ENCODE assay signal across 23 cellular contexts in genomic region chr22:45631839-45632238, GRCh38.
"Had no signal": no experiment of that assay in that cellular context is flagged by ENCODE, and none has a peak within 500 bp of the region (broad histone marks: within the 10 kb centered on the region; RNA-seq: fewer than 3 reads in every experiment).

No MANE protein-coding gene starts in this region.

- H3K4me1 Mint-ChIP-seq: activated CD4-positive, alpha-beta T cell treated with anti-CD3 and anti-CD28 coated beads for 36 hours; activated naive CD4-positive, alpha-beta T cell treated with anti-CD3 and anti-CD28 coated beads, Interleukin-2, amount 50 U/mL, for 24 hours; activated T-helper 17 cell treated with anti-CD3 and anti-CD28 coated beads, Interleukin-2, amount 50 U/mL, for 72 hours; central memory CD8-positive, alpha-beta T cell had no signal

- H3K4me3 ChIP-seq: Peyer's patch, SJCRH30 had no signal

- ATAC-seq: activated CD4-positive, alpha-beta T cell treated with anti-CD3 and anti-CD28 coated beads for 36 hours; activated T-helper 17 cell treated with anti-CD3 and anti-CD28 coated beads, Interleukin-2, amount 50 U/mL, for 72 hours had no signal

- H3K27ac Mint-ChIP-seq: activated CD4-positive, alpha-beta memory T cell treated with anti-CD3 and anti-CD28 coated beads, Interleukin-2, amount 10 ng/mL, durations not matched to agents 7 days and 5 days; activated CD4-positive, alpha-beta T cell treated with anti-CD3 and anti-CD28 coated beads for 36 hours; activated naive CD4-positive, alpha-beta T cell treated with anti-CD3 and anti-CD28 coated beads, Interleukin-2, amount 50 U/mL, for 24 hours; activated T-helper 17 cell treated with anti-CD3 and anti-CD28 coated beads, Interleukin-2, amount 50 U/mL, for 72 hours had no signal

- H3K4me3 Mint-ChIP-seq: activated CD4-positive, alpha-beta memory T cell treated with anti-CD3 and anti-CD28 coated beads, Interleukin-2, amount 10 ng/mL, durations not matched to agents 7 days and 5 days; activated CD4-positive, alpha-beta T cell treated with anti-CD3 and anti-CD28 coated beads for 36 hours; activated naive CD4-positive, alpha-beta T cell treated with anti-CD3 and anti-CD28 coated beads, Interleukin-2, amount 50 U/mL, for 24 hours; activated T-helper 17 cell treated with anti-CD3 and anti-CD28 coated beads, Interleukin-2, amount 50 U/mL, for 72 hours; central memory CD8-positive, alpha-beta T cell had no signal

- H3K9ac ChIP-seq: SK-N-SH had no signal

- H3K9me3 Mint-ChIP-seq: activated CD4-positive, alpha-beta memory T cell treated with anti-CD3 and anti-CD28 coated beads, Interleukin-2, amount 10 ng/mL, durations not matched to agents 7 days and 5 days; activated naive CD4-positive, alpha-beta T cell treated with anti-CD3 and anti-CD28 coated beads, Interleukin-2, amount 50 U/mL, for 24 hours; activated T-helper 17 cell treated with anti-CD3 and anti-CD28 coated beads, Interleukin-2, amount 50 U/mL, for 72 hours; central memory CD8-positive, alpha-beta T cell had no signal

- H3K27ac ChIP-seq: Peyer's patch, RWPE1, SJCRH30, VCaP had no signal

- H3K9me3 ChIP-seq: Peyer's patch, SJCRH30, SK-N-SH had no signal

- H3K27me3 ChIP-seq: Peyer's patch, SJCRH30 had no signal

- H3K36me3 Mint-ChIP-seq: activated naive CD4-positive, alpha-beta T cell treated with anti-CD3 and anti-CD28 coated beads, Interleukin-2, amount 50 U/mL, for 24 hours had no signal

- DNase-seq: activated CD4-positive, alpha-beta memory T cell treated with anti-CD3 and anti-CD28 coated beads, Interleukin-2, amount 10 ng/mL, durations not matched to agents 7 days and 5 days; activated CD4-positive, alpha-beta T cell treated with anti-CD3 and anti-CD28 coated beads for 36 hours; activated CD4-positive, alpha-beta T cell treated with anti-CD3 and anti-CD28 coated beads, Interleukin-2, amount 50 U/mL, for 1 hour; activated T-cell treated with anti-CD3 and anti-CD28 coated beads for 4 hours; activated T-cell treated with anti-CD3 and anti-CD28 coated beads, Interleukin-2, amount 50 U/mL, for 48 hours; KG1; NCI-H1092 treated with DMSO at 0.1 percent for 48 hours; NCI-H1417 treated with DMSO at 0.1 percent for 48 hours; NCI-H1694 treated with DMSO at 0.1 percent for 48 hours; NCI-H2029 treated with DMSO at 0.1 percent for 48 hours; NCI-H345; NCI-H510A; NK-92 treated with Interleukin-12 subunit alpha and Interleukin-12 subunit beta, amount 100 ng/mL, for 24 hours; Right ventricle myocardium superior; SJCRH30; SK-N-SH; T-helper 1 cell had no signal

- H3K36me3 ChIP-seq: Peyer's patch, SJCRH30 had no signal

- H3K4me1 ChIP-seq: Peyer's patch had no signal
